ENCODE assay signal across 16 cellular contexts in the genomic region with DNA sequence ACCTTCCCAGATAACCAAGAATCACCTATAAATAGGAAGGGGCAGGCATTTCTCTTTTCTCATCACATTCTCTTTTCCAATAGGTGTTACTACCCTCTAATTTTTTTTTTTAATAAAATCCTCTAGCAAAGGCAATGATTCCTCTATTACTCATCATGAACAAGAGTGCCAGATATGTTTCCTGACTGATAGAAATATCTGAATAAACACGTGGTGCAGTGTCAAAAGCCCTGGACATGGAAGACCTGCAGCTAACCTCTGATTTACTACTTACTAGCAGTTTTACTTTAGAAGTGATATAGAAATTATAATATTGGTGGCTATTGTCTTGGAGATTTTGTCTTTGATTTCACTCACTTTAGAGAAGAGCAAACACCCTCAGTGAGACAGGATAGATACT.
A peak's percentile ranks its signal among the peaks of the same experiment; 100 is the strongest.
DNase-seq lines count a peak whose midpoint lies in the region; ATAC-seq and TF ChIP-seq lines count a peak whose summit lies in the region.
"Had no signal": no experiment of that assay in that cellular context is flagged by ENCODE, and none has a peak within 500 bp of the region (broad histone marks: within the 10 kb centered on the region; RNA-seq: fewer than 3 reads in every experiment).

No MANE protein-coding gene starts in this region.

- DNase-seq in GM23248: peak; percentile 2
- DNase-seq in PC-3: peak; percentile 73
- DNase-seq in mammary epithelial cell: peak; percentile 31
- peak; percentile 19 to 49 for DNase-seq in foreskin keratinocyte
- DNase-seq in inferior parietal cortex (ENCODE audit: extremely low spot score): no peak
- no peak for DNase-seq in endodermal cell
- DNase-seq in NCI-H2107 treated with DMSO at 0.1 percent for 48 hours (lab: John Stamatoyannopoulos, UW; ENCODE audit: unreplicated experiment): no peak
- no peak for DNase-seq in NCI-H2029 treated with DMSO at 0.1 percent for 48 hours (lab: John Stamatoyannopoulos, UW)
- DNase-seq: DND-41, GF-D8, KG1, NCI-H1048, NCI-H1436 treated with DMSO at 0.1 percent for 48 hours, NCI-H2081 treated with DMSO at 0.1 percent for 48 hours had no signal

- H3K9ac ChIP-seq in GM23248 (no peak overlapping the region), PC-3 (ENCODE audit: low read length) (no peak overlapping the region; the same call in 1 of the 2 replicates), mammary epithelial cell (ENCODE audit: insufficient read depth, low read length) (no peak overlapping the region), endodermal cell (ENCODE audit: extremely low read depth, low read length, poor library complexity, severe bottlenecking) (no peak overlapping the region)
- H3K9ac ChIP-seq: BLaER1 treated with 17β-estradiol and CSF1 and Interleukin-3, amounts not matched to agents 10 nM and 100 nM had no signal

- H3K9me2 ChIP-seq in GM23248 (ENCODE audit: insufficient read depth) (no peaks in the 10 kb centered on the region), PC-3 (replicated peaks; ENCODE audit: low read length) (no peaks in the 10 kb centered on the region)

- H3K4me3 Mint-ChIP-seq in endodermal cell: no peak overlapping the region

- intact Hi-C loops in PC-3 (cut with micrococcal nuclease): no loop called here
- intact Hi-C loops in mammary epithelial cell (cut with micrococcal nuclease): no loop called here

- H3K79me2 ChIP-seq in GM23248 (ENCODE audit: insufficient read depth): no peaks in the 10 kb centered on the region
- H3K79me2 ChIP-seq in PC-3 (ENCODE audit: low read length): no peaks in the 10 kb centered on the region
- H3K79me2 ChIP-seq in mammary epithelial cell (ENCODE audit: insufficient read depth, low read length): no peaks in the 10 kb centered on the region

- H3K27ac ChIP-seq in GM23248: no peak overlapping the region
- H3K27ac ChIP-seq in PC-3 (ENCODE audit: low read length): peak overlapping the region; percentile 48
- H3K27ac ChIP-seq in mammary epithelial cell (ENCODE audit: insufficient read depth, low read depth, low read length): no peak overlapping the region
- no peak overlapping the region for H3K27ac ChIP-seq in foreskin keratinocyte
- no peak overlapping the region for H3K27ac ChIP-seq in endodermal cell (ENCODE audit: low read depth, low read length)
- H3K27ac ChIP-seq: A549; BLaER1 treated with 17β-estradiol and CSF1 and Interleukin-3, amounts not matched to agents 10 nM and 100 nM had no signal

- BruUV-seq in PC-3 (replicated peaks; lab: Mats Ljungman, UMichigan): no TSS peak
- no TSS peak for BruUV-seq in mammary epithelial cell (replicated peaks; lab: Mats Ljungman, UMichigan)

- no peaks in the 10 kb centered on the region for H3F3A ChIP-seq in GM23248 (ENCODE audit: insufficient read depth)
- no peaks in the 10 kb centered on the region for H3F3A ChIP-seq in PC-3 (ENCODE audit: low read length, unreplicated experiment)

- peaks cover 28% of the 10 kb centered on the region for H3K27me3 Mint-ChIP-seq in endodermal cell (ENCODE audit: insufficient read depth)

- ATAC-seq in PC-3: peak; percentile 73
- ATAC-seq in foreskin keratinocyte: peak; percentile 46
- ATAC-seq: A549 had no signal

- H2AFZ ChIP-seq in GM23248: no peak overlapping the region
- H2AFZ ChIP-seq in PC-3 (ENCODE audit: low read length): no peak overlapping the region
- H2AFZ ChIP-seq in mammary epithelial cell (ENCODE audit: low read depth, low read length): no peak overlapping the region

- H3K36me3 ChIP-seq in GM23248 (ENCODE audit: low read depth) (no peaks in the 10 kb centered on the region), PC-3 (ENCODE audit: low read depth, low read length) (no peaks in the 10 kb centered on the region), mammary epithelial cell (ENCODE audit: insufficient read depth, low read length) (no peaks in the 10 kb centered on the region), endodermal cell (ENCODE audit: control insufficient read depth, insufficient read depth, low read length) (no peaks in the 10 kb centered on the region)
- H3K36me3 ChIP-seq: BLaER1 treated with 17β-estradiol and CSF1 and Interleukin-3, amounts not matched to agents 10 nM and 100 nM had no signal

- peaks cover 3% of the 10 kb centered on the region for H3K36me3 Mint-ChIP-seq in endodermal cell (ENCODE audit: low read depth)

- in situ Hi-C loops in GM23248 (cut with MboI): no loop called here
- in situ Hi-C loops in mammary epithelial cell (cut with MboI; ENCODE audit: low sequenced_read_pairs in 2 of 2): loop anchor here in 1 of 2 donors (25.0 kb wide), 1 partner anchor 303 kb away; no protein-coding TSS in a partner anchor

- dilution Hi-C loops in mammary epithelial cell (cut with HindIII; ENCODE audit: low sequenced_read_pairs): no loop called here

- H3K27ac Mint-ChIP-seq in endodermal cell: no peak overlapping the region

- POLR2A ChIA-PET in PC-3 (lab: Charles Lee; ENCODE audit: unreplicated experiment): no interaction called here

- CTCF ChIA-PET in PC-3 (lab: Charles Lee) (interaction anchor here (0.6 kb wide), 1 partner anchor 9 kb away, joined by 3 read pairs; no protein-coding TSS in a partner anchor), mammary epithelial cell (lab: Charles Lee; ENCODE audit: low non-redundant PET) (no interaction called here)

- H3K4me1 ChIP-seq in GM23248 (ENCODE audit: insufficient read depth) (no peaks in the 10 kb centered on the region), PC-3 (ENCODE audit: insufficient read depth, low read length) (peaks cover 19% of the 10 kb centered on the region), mammary epithelial cell (ENCODE audit: insufficient read depth, low read length) (peaks cover 10% of the 10 kb centered on the region), foreskin keratinocyte (no peaks in the 10 kb centered on the region), endodermal cell (ENCODE audit: control insufficient read depth, insufficient read depth, low read length) (no peaks in the 10 kb centered on the region)
- H3K4me1 ChIP-seq: A549 had no signal

- H3K4me3 ChIP-seq in GM23248 (no peak overlapping the region), PC-3 (ENCODE audit: low read length) (no peak overlapping the region), mammary epithelial cell (replicated peaks in 1 of 3; ENCODE audit: insufficient read depth in 1 of 3, low read depth in 2 of 3, low read length in 3 of 3) (no peak overlapping the region), endodermal cell (ENCODE audit: low read length) (no peak overlapping the region)
- H3K4me3 ChIP-seq: A549; BLaER1 treated with 17β-estradiol and CSF1 and Interleukin-3, amounts not matched to agents 10 nM and 100 nM had no signal

- no peaks in the 10 kb centered on the region for H4K20me1 ChIP-seq in GM23248 (ENCODE audit: insufficient read depth)
- H4K20me1 ChIP-seq in PC-3 (ENCODE audit: low read length): no peaks in the 10 kb centered on the region
- no peaks in the 10 kb centered on the region for H4K20me1 ChIP-seq in mammary epithelial cell (ENCODE audit: insufficient read depth, low read length)
- H4K20me1 ChIP-seq: BLaER1 treated with 17β-estradiol and CSF1 and Interleukin-3, amounts not matched to agents 10 nM and 100 nM had no signal

- peaks cover 22% of the 10 kb centered on the region for H3K9me3 Mint-ChIP-seq in endodermal cell

- H3K9me3 ChIP-seq in GM23248 (ENCODE audit: low read depth) (no peaks in the 10 kb centered on the region), PC-3 (ENCODE audit: low read length) (no peaks in the 10 kb centered on the region), mammary epithelial cell (replicated peaks; ENCODE audit: insufficient read depth, low read length) (no peaks in the 10 kb centered on the region), endodermal cell (ENCODE audit: control insufficient read depth, low read length) (peaks cover 14% of the 10 kb centered on the region)
- H3K9me3 ChIP-seq: A549 had no signal

- peaks cover 7% of the 10 kb centered on the region for H3K4me1 Mint-ChIP-seq in endodermal cell

- TF ChIP-seq CTCF in PC-3 (conservative IDR thresholded peaks at IDR 0.05; ENCODE audit: low read depth, low read length): no peak
- no peak for TF ChIP-seq CTCF in mammary epithelial cell (conservative IDR thresholded peaks at IDR 0.05 in 1 of 2, IDR thresholded peaks at IDR 0.05 in 1 of 2; ENCODE audit: extremely low read depth in 1 of 2, insufficient read depth in 1 of 2, low read depth in 1 of 2, low read length in 2 of 2)
- TF ChIP-seq CTCF in foreskin keratinocyte (conservative IDR thresholded peaks at IDR 0.05): no peak
- TF ChIP-seq CTCF in endodermal cell (conservative IDR thresholded peaks at IDR 0.05): no peak

- H3K27me3 ChIP-seq in GM23248 (replicated peaks; ENCODE audit: insufficient read depth) (no peaks in the 10 kb centered on the region), PC-3 (ENCODE audit: low read length) (no peaks in the 10 kb centered on the region), mammary epithelial cell (ENCODE audit: insufficient read depth, low read length) (no peaks in the 10 kb centered on the region), foreskin keratinocyte (no peaks in the 10 kb centered on the region), endodermal cell (ENCODE audit: control insufficient read depth, insufficient read depth, low read length, poor library complexity, severe bottlenecking) (no peaks in the 10 kb centered on the region)
- H3K27me3 ChIP-seq: BLaER1 treated with 17β-estradiol and CSF1 and Interleukin-3, amounts not matched to agents 10 nM and 100 nM had no signal

- no peak overlapping the region for H3K4me2 ChIP-seq in GM23248 (ENCODE audit: unreplicated experiment)
- H3K4me2 ChIP-seq in PC-3 (ENCODE audit: low read length): 0 out of 2 replicates have a peak overlapping the region, but pooled peaks have one; percentile 3
- H3K4me2 ChIP-seq in mammary epithelial cell (ENCODE audit: insufficient read depth, low read depth, low read length): no peak overlapping the region
- H3K4me2 ChIP-seq: A549; BLaER1 treated with 17β-estradiol and CSF1 and Interleukin-3, amounts not matched to agents 10 nM and 100 nM had no signal

- 25 to 39% methylated on average over 1 of the region's 1 CpG for WGBS in GM23248 (ENCODE audit: low coverage in 1 of 2, low lambda C conversion rate in 2 of 2, missing lambda C conversion rate in 2 of 2), 2 experiments
- 0% methylated on average over 1 of the region's 1 CpG for WGBS in mammary epithelial cell (ENCODE audit: low coverage, missing lambda C conversion rate)
- 100% methylated on average over 1 of the region's 1 CpG; no CpG with 5 or more reads in 1 of the 2 experiments for WGBS in endodermal cell (ENCODE audit: insufficient coverage in 1 of 2, insufficient read length in 1 of 2), 2 experiments

Comparison
In these comparisons a context has a peak if more than half of its experiments do, and no peak if none do; other contexts are left out.
1. DNase-seq: peak in GM23248 (single experiment), PC-3 (single experiment), mammary epithelial cell (single experiment) and foreskin keratinocyte (2 of 2); none in inferior parietal cortex (single experiment), endodermal cell (single experiment), NCI-H2107 treated with DMSO at 0.1 percent for 48 hours (single experiment) and NCI-H2029 treated with DMSO at 0.1 percent for 48 hours (single experiment).